In genomic region chr17:50689956-50690886, GRCh38 we compare ENCODE assay signal across 1 cellular context.
TF ChIP-seq lines count a peak whose summit lies in the region.

No MANE protein-coding gene starts in this region.

TF ChIP-seq in endothelial cell of umbilical vein, 7 proteins besides CTCF, POLR2A, EP300 and RAD21:
- TF ChIP-seq FOS (IDR thresholded peaks at IDR 0.05; ENCODE audit: borderline replicate concordance, insufficient read depth, low read length) (no peak), MAX (IDR thresholded peaks at IDR 0.05; ENCODE audit: insufficient read depth, insufficient read length) (no peak), POLR2AphosphoS5 (IDR thresholded peaks at IDR 0.05; ENCODE audit: insufficient read depth, low read depth, low read length) (peak; percentile 11), MYC (IDR thresholded peaks at IDR 0.05; ENCODE audit: low read depth, low read length) (no peak), JUN (IDR thresholded peaks at IDR 0.05; ENCODE audit: borderline replicate concordance, insufficient read depth, insufficient read length, low read depth) (no peak), GATA2 (IDR thresholded peaks at IDR 0.05; ENCODE audit: insufficient read depth, insufficient read length, low read depth, low read length) (no peak), EZH2 (IDR thresholded peaks at IDR 0.05; ENCODE audit: borderline replicate concordance, low read depth, low read length, severe bottlenecking) (no peak)
